4 cellular contexts compared by ENCODE assay signal in the genomic region with DNA sequence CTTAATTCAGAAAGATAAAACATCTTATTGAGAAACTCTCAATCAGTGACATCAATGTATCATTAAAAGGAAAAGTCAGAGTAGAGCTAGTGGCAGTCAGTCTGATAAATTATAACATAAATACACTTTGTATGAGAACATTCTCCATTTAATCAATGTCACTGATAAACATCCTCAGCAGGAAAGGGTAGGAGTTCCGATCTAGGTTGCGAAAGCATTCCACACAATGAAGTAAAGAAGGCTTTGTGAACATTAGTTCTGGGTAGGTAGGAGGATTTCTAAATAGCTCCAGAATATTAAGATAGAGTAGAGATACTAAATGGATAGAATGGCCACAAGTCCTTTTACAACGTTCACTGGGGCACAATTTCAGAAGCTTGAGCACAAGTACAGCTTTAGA.
"Had no signal": no experiment of that assay in that cellular context is flagged by ENCODE, and none has a peak within 500 bp of the region (broad histone marks: within the 10 kb centered on the region; RNA-seq: fewer than 3 reads in every experiment).

No MANE protein-coding gene starts in this region.

- H3K4me3 ChIP-seq: GM23338 had no signal

- DNase-seq: H9, HCEC 1CT, KBM-7 had no signal

- ATAC-seq: GM23338 had no signal
